19 cellular contexts compared by ENCODE assay signal in the genomic region with DNA sequence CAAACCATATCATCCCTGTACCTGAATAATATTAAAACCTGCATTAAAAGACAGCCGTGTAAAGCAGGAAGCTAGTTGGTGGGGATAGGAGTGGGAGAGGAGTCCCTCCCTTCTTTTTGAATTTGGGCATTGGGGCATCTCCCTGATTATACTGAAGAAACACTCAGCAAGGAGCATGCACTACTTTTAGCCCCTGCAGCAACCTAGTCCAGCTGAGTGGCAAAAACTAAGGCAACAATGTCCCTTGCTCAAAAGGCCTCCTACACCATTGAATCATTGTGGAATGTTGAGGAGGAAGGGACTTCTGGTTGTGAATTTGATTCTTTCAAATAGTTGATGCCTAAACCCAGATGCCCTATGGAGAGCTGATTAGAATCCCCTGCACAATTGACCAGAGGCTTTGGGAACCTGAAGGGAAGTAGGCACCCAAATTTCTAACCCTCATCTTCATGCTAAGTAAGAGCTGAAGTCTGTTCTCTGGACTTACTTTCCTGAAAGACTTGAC.
A peak's percentile ranks its signal among the peaks of the same experiment; 100 is the strongest.
DNase-seq lines count a peak whose midpoint lies in the region; ATAC-seq and TF ChIP-seq lines count a peak whose summit lies in the region.
"Had no signal": no experiment of that assay in that cellular context is flagged by ENCODE, and none has a peak within 500 bp of the region (broad histone marks: within the 10 kb centered on the region; RNA-seq: fewer than 3 reads in every experiment).

No MANE protein-coding gene starts in this region.

- intact Hi-C loops in right cardiac atrium (cut with DNase I) (no loop called here), left cardiac atrium (cut with DNase I) (no loop called here), uterus (cut with DNase I; ENCODE audit: low total_unique reads) (no loop called here), sigmoid colon (cut with DNase I) (no loop called here)

- 72% methylated on average over 1 of the region's 1 CpG for WGBS in right cardiac atrium
- 94% methylated on average over 1 of the region's 1 CpG for WGBS in lung, 2 donors
- 90 to 96% methylated on average over 1 of the region's 1 CpG for WGBS in sigmoid colon, 2 donors

- H3K9me3 ChIP-seq in right cardiac atrium (ENCODE audit: control insufficient read depth, low read length) (no peaks in the 10 kb centered on the region), lung (ENCODE audit: control insufficient read depth in 2 of 2, insufficient read depth in 1 of 2, low read length in 1 of 2) (no peaks in the 10 kb centered on the region), uterus (no peaks in the 10 kb centered on the region), sigmoid colon (no peaks in the 10 kb centered on the region)
- H3K9me3 ChIP-seq: BE2C, Caco-2 had no signal

- H3K27me3 ChIP-seq in right cardiac atrium (ENCODE audit: control insufficient read depth, insufficient read depth) (no peaks in the 10 kb centered on the region), lung (ENCODE audit: control insufficient read depth, insufficient read depth) (no peaks in the 10 kb centered on the region), uterus (no peaks in the 10 kb centered on the region), sigmoid colon (no peaks in the 10 kb centered on the region)
- H3K27me3 ChIP-seq: BE2C had no signal

- TF ChIP-seq EP300 in sigmoid colon (IDR thresholded peaks at IDR 0.05): no peak

- no peak for TF ChIP-seq POLR2A in uterus (IDR thresholded peaks at IDR 0.05)
- no peak for TF ChIP-seq POLR2A in sigmoid colon (IDR thresholded peaks at IDR 0.05)

- TF ChIP-seq CTCF in lung (IDR thresholded peaks at IDR 0.05; ENCODE audit: control extremely low read depth, extremely low read depth) (no peak), uterus (IDR thresholded peaks at IDR 0.05) (no peak), sigmoid colon (IDR thresholded peaks at IDR 0.05) (no peak)

- no peak overlapping the region for H3K4me3 ChIP-seq in right cardiac atrium (ENCODE audit: low read length)
- H3K4me3 ChIP-seq in lung: no peak overlapping the region
- H3K4me3 ChIP-seq in skin epidermis: no peak overlapping the region
- no peak overlapping the region for H3K4me3 ChIP-seq in uterus
- no peak overlapping the region for H3K4me3 ChIP-seq in sigmoid colon

- ATAC-seq in right cardiac atrium: no peak
- no peak for ATAC-seq in left cardiac atrium
- ATAC-seq in lung (ENCODE audit: insufficient read depth, low FRiP score): no peak

- H3K36me3 ChIP-seq in lung (ENCODE audit: control insufficient read depth in 2 of 2, insufficient read depth in 2 of 2, low read length in 2 of 2): no peaks in the 10 kb centered on the region
- no peaks in the 10 kb centered on the region for H3K36me3 ChIP-seq in uterus
- no peaks in the 10 kb centered on the region for H3K36me3 ChIP-seq in sigmoid colon
- H3K36me3 ChIP-seq: BE2C had no signal

- H3K27ac ChIP-seq in right cardiac atrium (ENCODE audit: low read length) (peak overlapping the region; percentile 66), lung (ENCODE audit: low read depth in 1 of 2, low read length in 1 of 2) (peak overlapping the region; percentile 38 to 66), skin epidermis (peak overlapping the region in 14 of 21 experiments; percentile 13 to 92 (median 59)), uterus (peak overlapping the region in 1 of 2 donors; percentile 71), sigmoid colon (peak overlapping the region in 1 of 4 donors; percentile 25)
- H3K27ac ChIP-seq: RWPE1 had no signal

- no peaks in the 10 kb centered on the region for H3K4me1 ChIP-seq in right cardiac atrium (ENCODE audit: control insufficient read depth, insufficient read depth, low read length)
- peaks cover 0 to 6% of the 10 kb centered on the region in 2 donors for H3K4me1 ChIP-seq in lung (ENCODE audit: control insufficient read depth in 2 of 2, insufficient read depth in 2 of 2, low read length in 2 of 2)
- H3K4me1 ChIP-seq in uterus: no peaks in the 10 kb centered on the region
- H3K4me1 ChIP-seq in sigmoid colon: peaks cover 0 to 8% (median 0%) of the 10 kb centered on the region in 4 donors
- H3K4me1 ChIP-seq: BE2C, Caco-2 had no signal

- DNase-seq in right cardiac atrium (no peak), left cardiac atrium (no peak), lung (ENCODE audit: low spot score) (no peak), uterus (no peak), sigmoid colon (no peak), cerebellar cortex (ENCODE audit: low spot score) (no peak)
- DNase-seq: BE2C; Caco-2; DMS 273 treated with DMSO at 0.1 percent for 48 hours; DMS79 treated with DMSO at 0.1 percent for 48 hours; MV-4-11; NCI-H1105 treated with DMSO at 0.1 percent for 48 hours; NCI-H2029 treated with DMSO at 0.1 percent for 48 hours; NCI-H345; NCI-H524; NCI-H774; NK-92 treated with Interleukin-12 subunit alpha and Interleukin-12 subunit beta, amount 100 ng/mL, for 24 hours had no signal
